ENCODE assay signal across 22 cellular contexts in the genomic region with DNA sequence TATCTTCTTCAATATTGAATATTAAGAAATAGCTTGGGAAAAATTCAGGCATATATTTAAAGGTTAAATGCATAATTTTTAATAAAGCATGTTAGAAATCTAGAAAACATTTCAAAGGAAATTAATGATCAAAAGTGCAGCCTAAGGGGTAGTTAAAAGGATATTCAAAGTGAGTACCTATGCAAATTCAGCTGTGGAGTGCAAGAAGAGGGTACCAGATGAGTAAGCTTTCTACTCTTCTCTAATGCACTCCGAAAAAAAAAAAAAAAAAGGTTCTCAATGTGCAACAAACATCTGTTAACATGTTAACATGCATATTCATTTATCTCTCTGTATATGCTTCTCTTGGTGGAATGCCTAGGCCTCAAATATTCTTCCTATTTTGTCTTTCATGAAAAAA. TPM values are rescaled to one million over a fixed set of nuclear protein-coding genes. Genes with fewer than 3 reads are reported as not detected.
DNase-seq lines count a peak whose midpoint lies in the region; ATAC-seq and TF ChIP-seq lines count a peak whose summit lies in the region.
"Had no signal": no experiment of that assay in that cellular context is flagged by ENCODE, and none has a peak within 500 bp of the region (broad histone marks: within the 10 kb centered on the region; RNA-seq: fewer than 3 reads in every experiment).

No MANE protein-coding gene starts in this region.

- no peaks in the 10 kb centered on the region for H3K27me3 ChIP-seq in OCI-LY3 (ENCODE audit: low read depth, low read length)
- H3K27me3 ChIP-seq: ovary, right atrium auricular region, testis had no signal

- H4K20me1 ChIP-seq in OCI-LY3 (ENCODE audit: insufficient read depth, low read length) = peaks cover 23% of the 10 kb centered on the region

- H3K4me1 ChIP-seq in OCI-LY3 (ENCODE audit: low read length) = peaks cover 15% of the 10 kb centered on the region
- H3K4me1 ChIP-seq: testis had no signal

- peaks cover 24% of the 10 kb centered on the region for H3K36me3 ChIP-seq in OCI-LY3 (replicated peaks; ENCODE audit: low read depth, low read length)
- H3K36me3 ChIP-seq: ovary had no signal

- no peak overlapping the region for H3K27ac ChIP-seq in OCI-LY3 (ENCODE audit: low read length)
- H3K27ac ChIP-seq: ovary, testis had no signal

- TF ChIP-seq CTCF in OCI-LY3 (IDR thresholded peaks at IDR 0.05; ENCODE audit: low read depth, low read length) = no peak

- H3K9me3 ChIP-seq in OCI-LY3 (ENCODE audit: insufficient read depth, low read length) = no peaks in the 10 kb centered on the region
- H3K9me3 ChIP-seq: ovary, right atrium auricular region, testis had no signal

- DNase-seq in DMS 273 (lab: John Stamatoyannopoulos, UW; ENCODE audit: unreplicated experiment) (peak; percentile 53), islet precursor cell (no peak), SK-N-DZ (ENCODE audit: low spot score) (no peak)
- DNase-seq in activated effector memory CD4-positive, alpha-beta T cell treated with anti-CD3 and anti-CD28 coated beads, Interleukin-2, amount 50 U/mL, for 16 hours = no peak
- DNase-seq: activated CD4-positive, alpha-beta T cell treated with anti-CD3 and anti-CD28 coated beads, Interleukin-2, amount 10 ng/mL, durations not matched to agents 7 days and 5 days; aorta; C1 segment of cervical spinal cord; Calu3; central memory CD4-positive, alpha-beta T cell; NCI-H1092; NCI-H1930; nephron progenitor cell; ovary; stimulated activated CD4-positive, alpha-beta T cell treated with anti-CD3 and anti-CD28 coated beads, Interleukin-12 subunit alpha, Interleukin-12 subunit beta, amount 100 ng/mL, for 4 hours; stimulated activated CD4-positive, alpha-beta T cell treated with anti-CD3 and anti-CD28 coated beads, Interleukin-4, amount 100 ng/mL, for 24 hours; stimulated activated naive B cell treated with anti-CD40 and anti-IgM and Interleukin-4, amounts not matched to agents 10 μg/mL and 1 μg/mL and 100 μg/mL, for 72 hours; testis had no signal

- no peak overlapping the region for H2AFZ ChIP-seq in OCI-LY3 (ENCODE audit: low read depth, low read length)

- no peak overlapping the region for H3K4me3 ChIP-seq in OCI-LY3 (ENCODE audit: low read length)
- H3K4me3 ChIP-seq: lung, ovary, right atrium auricular region, testis had no signal

- H3K4me2 ChIP-seq in OCI-LY3 (ENCODE audit: low read length) = peak overlapping the region; percentile 45

- peaks cover 54% of the 10 kb centered on the region for H3K79me2 ChIP-seq in OCI-LY3 (ENCODE audit: low read length)

- no peak overlapping the region for H3K9ac ChIP-seq in OCI-LY3 (ENCODE audit: low read length)

- peak; percentile 60 for ATAC-seq in GM18511 (IDR thresholded peaks at IDR 0.05; ENCODE audit: unreplicated experiment)
- peak; percentile 44 for ATAC-seq in HG02852 (IDR thresholded peaks at IDR 0.05; ENCODE audit: unreplicated experiment)
- ATAC-seq: stimulated activated naive B cell treated with anti-CD40 and anti-IgM and Interleukin-4, amounts not matched to agents 10 μg/mL and 1 μg/mL and 100 μg/mL, for 72 hours had no signal

RNA-seq across cellular contexts. Expression of a gene that starts 32.0 kb away (rescaled TPM):
- 31.4 and 31.5 TPM in 2 replicates for polyA plus RNA-seq in SK-N-DZ (2014; cell fraction: cytosol; rRNA removed)
- polyA plus RNA-seq in SK-N-DZ (2014; cell fraction: nucleus; rRNA removed) = 24.1 and 26.2 TPM in 2 replicates

RNA-seq across cellular contexts. Expression of a gene that starts 37.4 kb away (rescaled TPM):
- polyA plus RNA-seq in SK-N-DZ (2014; cell fraction: cytosol; rRNA removed) = 12.3 and 16.7 TPM in 2 replicates
- 10.3 and 10.4 TPM in 2 replicates for polyA plus RNA-seq in SK-N-DZ (2014; cell fraction: nucleus; rRNA removed)
